Comparison of ENCODE assay signal across 1 cellular context in genomic region chr6:138403801-138404665, GRCh38.
TF ChIP-seq lines count a peak whose summit lies in the region.

A gene with protein sequence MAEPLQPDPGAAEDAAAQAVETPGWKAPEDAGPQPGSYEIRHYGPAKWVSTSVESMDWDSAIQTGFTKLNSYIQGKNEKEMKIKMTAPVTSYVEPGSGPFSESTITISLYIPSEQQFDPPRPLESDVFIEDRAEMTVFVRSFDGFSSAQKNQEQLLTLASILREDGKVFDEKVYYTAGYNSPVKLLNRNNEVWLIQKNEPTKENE (plus strand): TSS chr6:138404223. CDS start chr6:138404496, 273 bp downstream.

TF ChIP-seq in HepG2, 621 proteins besides CTCF, POLR2A, EP300 and RAD21 (continued from another document and continues in another):
- TF ChIP-seq NFYC (CRISPR knock-in tag; IDR thresholded peaks at IDR 0.05) = peak; percentile 25
- TF ChIP-seq ZNF740 (CRISPR knock-in tag; IDR thresholded peaks at IDR 0.05) = 0 out of 2 replicates have a peak, but pooled peaks have one; percentile 22
- TF ChIP-seq HDAC2 (CRISPR knock-in tag; IDR thresholded peaks at IDR 0.05) = peak; percentile 94
- peak; percentile 96 for TF ChIP-seq ZBTB7B (CRISPR knock-in tag; IDR thresholded peaks at IDR 0.05)
- peak; percentile 24 for TF ChIP-seq ZFP36L1 (CRISPR knock-in tag; IDR thresholded peaks at IDR 0.05)
- TF ChIP-seq POLR2AphosphoS5 (IDR thresholded peaks at IDR 0.05; ENCODE audit: low read depth, low read length) = peak; percentile 68
- no peak for TF ChIP-seq ZFP37 (CRISPR knock-in tag; IDR thresholded peaks at IDR 0.05; ENCODE audit: borderline replicate concordance)
- TF ChIP-seq PAWR (CRISPR knock-in tag; IDR thresholded peaks at IDR 0.05; ENCODE audit: borderline replicate concordance) = peak; percentile 89; the same call in 1 of the 2 replicates
- TF ChIP-seq ZNF816 (CRISPR knock-in tag; IDR thresholded peaks at IDR 0.05; ENCODE audit: borderline replicate concordance) = peak; percentile 92
- no peak for TF ChIP-seq ZNF720 (CRISPR knock-in tag; IDR thresholded peaks at IDR 0.05)
- peak; percentile 99 for TF ChIP-seq HMGXB4 (CRISPR knock-in tag; IDR thresholded peaks at IDR 0.05; ENCODE audit: borderline replicate concordance in 1 of 2, low read depth in 1 of 2)
- TF ChIP-seq PBX3 (CRISPR knock-in tag; IDR thresholded peaks at IDR 0.05; ENCODE audit: borderline replicate concordance) = no peak
- TF ChIP-seq ZEB1 (IDR thresholded peaks at IDR 0.05; ENCODE audit: insufficient replicate concordance, low read depth) = peak; percentile 78
- no peak for TF ChIP-seq REXO4 (CRISPR knock-in tag; IDR thresholded peaks at IDR 0.05; ENCODE audit: borderline replicate concordance)
- TF ChIP-seq TCF7L2 (IDR thresholded peaks at IDR 0.05; ENCODE audit: low read depth, low read length) = no peak
- TF ChIP-seq ZNF484 (CRISPR knock-in tag; IDR thresholded peaks at IDR 0.05; ENCODE audit: borderline replicate concordance, low read depth) = no peak
- peak; percentile 98 for TF ChIP-seq TOPORS (CRISPR knock-in tag; IDR thresholded peaks at IDR 0.05)
- peak; percentile 88 for TF ChIP-seq TFDP2 (CRISPR knock-in tag; IDR thresholded peaks at IDR 0.05)
- TF ChIP-seq, protein P1, sequence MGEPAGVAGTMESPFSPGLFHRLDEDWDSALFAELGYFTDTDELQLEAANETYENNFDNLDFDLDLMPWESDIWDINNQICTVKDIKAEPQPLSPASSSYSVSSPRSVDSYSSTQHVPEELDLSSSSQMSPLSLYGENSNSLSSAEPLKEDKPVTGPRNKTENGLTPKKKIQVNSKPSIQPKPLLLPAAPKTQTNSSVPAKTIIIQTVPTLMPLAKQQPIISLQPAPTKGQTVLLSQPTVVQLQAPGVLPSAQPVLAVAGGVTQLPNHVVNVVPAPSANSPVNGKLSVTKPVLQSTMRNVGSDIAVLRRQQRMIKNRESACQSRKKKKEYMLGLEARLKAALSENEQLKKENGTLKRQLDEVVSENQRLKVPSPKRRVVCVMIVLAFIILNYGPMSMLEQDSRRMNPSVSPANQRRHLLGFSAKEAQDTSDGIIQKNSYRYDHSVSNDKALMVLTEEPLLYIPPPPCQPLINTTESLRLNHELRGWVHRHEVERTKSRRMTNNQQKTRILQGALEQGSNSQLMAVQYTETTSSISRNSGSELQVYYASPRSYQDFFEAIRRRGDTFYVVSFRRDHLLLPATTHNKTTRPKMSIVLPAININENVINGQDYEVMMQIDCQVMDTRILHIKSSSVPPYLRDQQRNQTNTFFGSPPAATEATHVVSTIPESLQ (CRISPR knock-in tag; conservative IDR thresholded peaks at IDR 0.05) = no peak
- peak; percentile 91 for TF ChIP-seq HOXD1 (CRISPR knock-in tag; IDR thresholded peaks at IDR 0.05)
- peak; percentile 84 for TF ChIP-seq SP2 (CRISPR knock-in tag; IDR thresholded peaks at IDR 0.05)
- TF ChIP-seq GTF3A (CRISPR knock-in tag; conservative IDR thresholded peaks at IDR 0.05) = peak; percentile 92; the same call in 1 of the 2 replicates
- peak; percentile 92 for TF ChIP-seq POGZ (CRISPR knock-in tag; IDR thresholded peaks at IDR 0.05)
- TF ChIP-seq, protein P2, sequence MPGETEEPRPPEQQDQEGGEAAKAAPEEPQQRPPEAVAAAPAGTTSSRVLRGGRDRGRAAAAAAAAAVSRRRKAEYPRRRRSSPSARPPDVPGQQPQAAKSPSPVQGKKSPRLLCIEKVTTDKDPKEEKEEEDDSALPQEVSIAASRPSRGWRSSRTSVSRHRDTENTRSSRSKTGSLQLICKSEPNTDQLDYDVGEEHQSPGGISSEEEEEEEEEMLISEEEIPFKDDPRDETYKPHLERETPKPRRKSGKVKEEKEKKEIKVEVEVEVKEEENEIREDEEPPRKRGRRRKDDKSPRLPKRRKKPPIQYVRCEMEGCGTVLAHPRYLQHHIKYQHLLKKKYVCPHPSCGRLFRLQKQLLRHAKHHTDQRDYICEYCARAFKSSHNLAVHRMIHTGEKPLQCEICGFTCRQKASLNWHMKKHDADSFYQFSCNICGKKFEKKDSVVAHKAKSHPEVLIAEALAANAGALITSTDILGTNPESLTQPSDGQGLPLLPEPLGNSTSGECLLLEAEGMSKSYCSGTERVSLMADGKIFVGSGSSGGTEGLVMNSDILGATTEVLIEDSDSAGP (CRISPR knock-in tag; IDR thresholded peaks at IDR 0.05; ENCODE audit: borderline replicate concordance) = peak; percentile 86
- no peak; the same call in 1 of the 2 replicates for TF ChIP-seq TBX3 (IDR thresholded peaks at IDR 0.05; ENCODE audit: borderline replicate concordance)
- TF ChIP-seq, protein P3, sequence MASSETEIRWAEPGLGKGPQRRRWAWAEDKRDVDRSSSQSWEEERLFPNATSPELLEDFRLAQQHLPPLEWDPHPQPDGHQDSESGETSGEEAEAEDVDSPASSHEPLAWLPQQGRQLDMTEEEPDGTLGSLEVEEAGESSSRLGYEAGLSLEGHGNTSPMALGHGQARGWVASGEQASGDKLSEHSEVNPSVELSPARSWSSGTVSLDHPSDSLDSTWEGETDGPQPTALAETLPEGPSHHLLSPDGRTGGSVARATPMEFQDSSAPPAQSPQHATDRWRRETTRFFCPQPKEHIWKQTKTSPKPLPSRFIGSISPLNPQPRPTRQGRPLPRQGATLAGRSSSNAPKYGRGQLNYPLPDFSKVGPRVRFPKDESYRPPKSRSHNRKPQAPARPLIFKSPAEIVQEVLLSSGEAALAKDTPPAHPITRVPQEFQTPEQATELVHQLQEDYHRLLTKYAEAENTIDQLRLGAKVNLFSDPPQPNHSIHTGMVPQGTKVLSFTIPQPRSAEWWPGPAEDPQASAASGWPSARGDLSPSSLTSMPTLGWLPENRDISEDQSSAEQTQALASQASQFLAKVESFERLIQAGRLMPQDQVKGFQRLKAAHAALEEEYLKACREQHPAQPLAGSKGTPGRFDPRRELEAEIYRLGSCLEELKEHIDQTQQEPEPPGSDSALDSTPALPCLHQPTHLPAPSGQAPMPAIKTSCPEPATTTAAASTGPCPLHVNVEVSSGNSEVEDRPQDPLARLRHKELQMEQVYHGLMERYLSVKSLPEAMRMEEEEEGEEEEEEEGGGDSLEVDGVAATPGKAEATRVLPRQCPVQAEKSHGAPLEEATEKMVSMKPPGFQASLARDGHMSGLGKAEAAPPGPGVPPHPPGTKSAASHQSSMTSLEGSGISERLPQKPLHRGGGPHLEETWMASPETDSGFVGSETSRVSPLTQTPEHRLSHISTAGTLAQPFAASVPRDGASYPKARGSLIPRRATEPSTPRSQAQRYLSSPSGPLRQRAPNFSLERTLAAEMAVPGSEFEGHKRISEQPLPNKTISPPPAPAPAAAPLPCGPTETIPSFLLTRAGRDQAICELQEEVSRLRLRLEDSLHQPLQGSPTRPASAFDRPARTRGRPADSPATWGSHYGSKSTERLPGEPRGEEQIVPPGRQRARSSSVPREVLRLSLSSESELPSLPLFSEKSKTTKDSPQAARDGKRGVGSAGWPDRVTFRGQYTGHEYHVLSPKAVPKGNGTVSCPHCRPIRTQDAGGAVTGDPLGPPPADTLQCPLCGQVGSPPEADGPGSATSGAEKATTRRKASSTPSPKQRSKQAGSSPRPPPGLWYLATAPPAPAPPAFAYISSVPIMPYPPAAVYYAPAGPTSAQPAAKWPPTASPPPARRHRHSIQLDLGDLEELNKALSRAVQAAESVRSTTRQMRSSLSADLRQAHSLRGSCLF (CRISPR knock-in tag; IDR thresholded peaks at IDR 0.05; ENCODE audit: borderline replicate concordance) = 0 out of 2 replicates have a peak, but pooled peaks have one; percentile 54
- peak; percentile 80 for TF ChIP-seq ZNF329 (CRISPR knock-in tag; IDR thresholded peaks at IDR 0.05; ENCODE audit: low read depth)
- no peak for TF ChIP-seq ZNF512 (CRISPR knock-in tag; IDR thresholded peaks at IDR 0.05)
- peak; percentile 63; the same call in 1 of the 2 replicates for TF ChIP-seq BCL6 (CRISPR knock-in tag; IDR thresholded peaks at IDR 0.05)
- no peak for TF ChIP-seq FOXA1 (IDR thresholded peaks at IDR 0.05)
- peak; percentile 52 for TF ChIP-seq FOXA1 (CRISPR knock-in tag; IDR thresholded peaks at IDR 0.05)
- TF ChIP-seq ZNF205 (CRISPR knock-in tag; IDR thresholded peaks at IDR 0.05) = no peak; the same call in none of the 2 replicates
- TF ChIP-seq AHDC1 (CRISPR knock-in tag; IDR thresholded peaks at IDR 0.05; ENCODE audit: borderline replicate concordance) = peak; percentile 60; the same call in 1 of the 2 replicates
- TF ChIP-seq TEAD2 (CRISPR knock-in tag; IDR thresholded peaks at IDR 0.05) = peak; percentile 61; the same call in 1 of the 2 replicates
- TF ChIP-seq ZNF530 (CRISPR knock-in tag; IDR thresholded peaks at IDR 0.05; ENCODE audit: low read depth) = no peak
- TF ChIP-seq PITX1 (CRISPR knock-in tag; IDR thresholded peaks at IDR 0.05) = peak; percentile 49; the same call in 1 of the 2 replicates
- peak; percentile 62 for TF ChIP-seq TAF15 (IDR thresholded peaks at IDR 0.05; ENCODE audit: low read depth, low read length, poor library complexity, severe bottlenecking)
- peak; percentile 23 for TF ChIP-seq IKZF4 (CRISPR knock-in tag; IDR thresholded peaks at IDR 0.05; ENCODE audit: borderline replicate concordance, low read depth, not compliant biosample characterization)
- no peak; the same call in 1 of the 2 replicates for TF ChIP-seq FOXM1 (CRISPR knock-in tag; IDR thresholded peaks at IDR 0.05)
